Comparison of ENCODE assay signal across 17 cellular contexts in the genomic region with DNA sequence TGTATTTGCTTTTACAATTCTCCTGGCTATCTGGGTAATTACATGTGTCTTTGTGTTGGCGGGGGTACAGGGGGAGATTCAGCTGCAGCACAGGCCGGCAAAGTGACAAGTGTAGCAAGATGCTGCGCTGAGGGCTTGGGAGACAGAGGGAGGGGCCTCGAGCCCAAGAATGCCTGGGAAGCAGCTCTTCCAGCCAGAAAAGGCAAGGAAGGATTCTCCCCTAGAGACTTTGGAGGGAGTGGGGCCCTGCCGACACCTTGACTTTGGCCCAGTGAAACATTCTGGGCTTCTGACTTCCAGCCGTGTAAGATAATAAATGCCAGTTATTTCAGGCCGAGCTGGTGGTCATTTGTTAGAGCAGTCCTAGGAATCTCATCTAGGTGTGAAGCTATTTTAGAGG. TPM values are rescaled to one million over a fixed set of nuclear protein-coding genes. Genes with fewer than 3 reads are reported as not detected.
DNase-seq lines count a peak whose midpoint lies in the region; ATAC-seq and TF ChIP-seq lines count a peak whose summit lies in the region.
"Had no signal": no experiment of that assay in that cellular context is flagged by ENCODE, and none has a peak within 500 bp of the region (broad histone marks: within the 10 kb centered on the region; RNA-seq: fewer than 3 reads in every experiment).

No MANE protein-coding gene starts in this region.

- peak overlapping the region; percentile 12 for H3K4me3 Mint-ChIP-seq in neural crest cell
- H3K4me3 Mint-ChIP-seq in activated CD4-positive, alpha-beta memory T cell treated with anti-CD3 and anti-CD28 coated beads, Interleukin-2, amount 10 ng/mL, durations not matched to agents 7 days and 5 days, result no peak overlapping the region

- H3K27ac ChIP-seq in cardiac muscle cell, result peak overlapping the region; percentile 98
- peak overlapping the region in 3 of 4 donors; percentile 31 to 54 (median 36) for H3K27ac ChIP-seq in gastroesophageal sphincter
- H3K27ac ChIP-seq: BLaER1 treated with 17β-estradiol and CSF1 and Interleukin-3, amounts not matched to agents 10 nM and 100 nM had no signal

- WGBS in gastroesophageal sphincter (ENCODE audit: low coverage in 1 of 2), 2 donors, result 25 to 69% methylated on average over 4 to 5 of the region's 7 CpGs

- TF ChIP-seq POLR2A in gastroesophageal sphincter (IDR thresholded peaks at IDR 0.05), result no peak

- H3K27me3 ChIP-seq in cardiac muscle cell, result no peaks in the 10 kb centered on the region
- no peaks in the 10 kb centered on the region for H3K27me3 ChIP-seq in gastroesophageal sphincter
- H3K27me3 ChIP-seq: BLaER1 treated with 17β-estradiol and CSF1 and Interleukin-3, amounts not matched to agents 10 nM and 100 nM had no signal

- POLR2A ChIA-PET in activated CD4-positive, alpha-beta memory T cell treated with anti-CD3 and anti-CD28 coated beads, Interleukin-2, amount 10 ng/mL, durations not matched to agents 7 days and 5 days (lab: Charles Lee), result interaction anchor here (1.0 kb wide), 1 partner anchor 8 kb away, joined by 4 read pairs; no protein-coding TSS in a partner anchor

- no peaks in the 10 kb centered on the region for H3K9me3 Mint-ChIP-seq in neural crest cell
- H3K9me3 Mint-ChIP-seq in activated CD4-positive, alpha-beta memory T cell treated with anti-CD3 and anti-CD28 coated beads, Interleukin-2, amount 10 ng/mL, durations not matched to agents 7 days and 5 days, result peaks cover 3% of the 10 kb centered on the region

- no peak for DNase-seq in cardiac muscle cell (ENCODE audit: low read depth in 1 of 2, low spot score in 1 of 2)
- DNase-seq in Right ventricle myocardium superior, result no peak
- no peak for DNase-seq in neural crest cell (ENCODE audit: low read depth, low spot score)
- no peak for DNase-seq in NCI-H1930 (lab: John Stamatoyannopoulos, UW)
- no peak for DNase-seq in central memory CD4-positive, alpha-beta T cell
- DNase-seq in activated CD4-positive, alpha-beta memory T cell treated with anti-CD3 and anti-CD28 coated beads, Interleukin-2, amount 10 ng/mL, durations not matched to agents 7 days and 5 days, result no peak
- DNase-seq: 8988T, DMS153, KBM-7, NCI-H1092, NCI-H2107, NCI-H446 had no signal

- H3K36me3 ChIP-seq in cardiac muscle cell (no peaks in the 10 kb centered on the region), gastroesophageal sphincter (no peaks in the 10 kb centered on the region)
- H3K36me3 ChIP-seq: BLaER1 treated with 17β-estradiol and CSF1 and Interleukin-3, amounts not matched to agents 10 nM and 100 nM had no signal

- H3K4me1 Mint-ChIP-seq in neural crest cell, result peaks cover 27% of the 10 kb centered on the region
- peaks cover 47% of the 10 kb centered on the region for H3K4me1 Mint-ChIP-seq in activated CD4-positive, alpha-beta memory T cell treated with anti-CD3 and anti-CD28 coated beads, Interleukin-2, amount 10 ng/mL, durations not matched to agents 7 days and 5 days

- TF ChIP-seq CTCF in cardiac muscle cell (IDR thresholded peaks at IDR 0.05; ENCODE audit: low read depth, low read length) (no peak), gastroesophageal sphincter (IDR thresholded peaks at IDR 0.05) (no peak), neural crest cell (conservative IDR thresholded peaks at IDR 0.05) (no peak)

- intact Hi-C loops in Right ventricle myocardium superior (cut with DNase I), result no loop called here

- peaks cover 34% of the 10 kb centered on the region for H3K4me1 ChIP-seq in cardiac muscle cell (ENCODE audit: low read depth)
- H3K4me1 ChIP-seq in gastroesophageal sphincter, result peaks cover 0 to 14% (median 0%) of the 10 kb centered on the region in 3 donors

- no peak overlapping the region for H3K4me3 ChIP-seq in cardiac muscle cell
- H3K4me3 ChIP-seq in gastroesophageal sphincter, result no peak overlapping the region
- H3K4me3 ChIP-seq: BLaER1 treated with 17β-estradiol and CSF1 and Interleukin-3, amounts not matched to agents 10 nM and 100 nM had no signal

- ATAC-seq in Right ventricle myocardium superior (ENCODE audit: poor library complexity) (no peak), gastroesophageal sphincter (no peak), HG03354 (IDR thresholded peaks at IDR 0.05; ENCODE audit: poor library complexity, severe bottlenecking, unreplicated experiment) (no peak)
- ATAC-seq: Right ventricle myocardium inferior had no signal

- H3K27ac Mint-ChIP-seq in neural crest cell (ENCODE audit: unreplicated experiment), result no peak overlapping the region
- no peak overlapping the region for H3K27ac Mint-ChIP-seq in activated CD4-positive, alpha-beta memory T cell treated with anti-CD3 and anti-CD28 coated beads, Interleukin-2, amount 10 ng/mL, durations not matched to agents 7 days and 5 days

- TF ChIP-seq EP300 in gastroesophageal sphincter (IDR thresholded peaks at IDR 0.05), result no peak

- no peaks in the 10 kb centered on the region for H3K36me3 Mint-ChIP-seq in neural crest cell (ENCODE audit: low read depth)
- peaks cover 3% of the 10 kb centered on the region for H3K36me3 Mint-ChIP-seq in activated CD4-positive, alpha-beta memory T cell treated with anti-CD3 and anti-CD28 coated beads, Interleukin-2, amount 10 ng/mL, durations not matched to agents 7 days and 5 days (ENCODE audit: low read depth)

- no peaks in the 10 kb centered on the region for H3K27me3 Mint-ChIP-seq in neural crest cell (ENCODE audit: low read depth)
- H3K27me3 Mint-ChIP-seq in activated CD4-positive, alpha-beta memory T cell treated with anti-CD3 and anti-CD28 coated beads, Interleukin-2, amount 10 ng/mL, durations not matched to agents 7 days and 5 days, result no peaks in the 10 kb centered on the region

- no peaks in the 10 kb centered on the region for H3K9me3 ChIP-seq in cardiac muscle cell (ENCODE audit: low read depth)
- no peaks in the 10 kb centered on the region for H3K9me3 ChIP-seq in gastroesophageal sphincter
- H3K9me3 ChIP-seq: BLaER1 treated with 17β-estradiol and CSF1 and Interleukin-3, amounts not matched to agents 10 nM and 100 nM had no signal

- CTCF ChIA-PET in activated CD4-positive, alpha-beta memory T cell treated with anti-CD3 and anti-CD28 coated beads, Interleukin-2, amount 10 ng/mL, durations not matched to agents 7 days and 5 days (lab: Charles Lee), result no interaction called here

RNA-seq across cellular contexts. Expression of a gene that starts 7.2 kb away (rescaled TPM):
- total RNA-seq in cardiac muscle cell, result 222 and 270 TPM in 2 replicates
- polyA plus RNA-seq in cardiac muscle cell, result 185 and 224 TPM in 2 replicates
- 116 TPM for total RNA-seq in Right ventricle myocardium superior
- 100 to 1,000 TPM in 2 of 4 donors, 10 to 100 TPM in 2; 72.7 to 132 (median 102) TPM for total RNA-seq in gastroesophageal sphincter
- 212 and 224 TPM in 2 replicates for total RNA-seq in neural crest cell
- total RNA-seq in activated CD4-positive, alpha-beta memory T cell treated with anti-CD3 and anti-CD28 coated beads, Interleukin-2, amount 10 ng/mL, durations not matched to agents 7 days and 5 days, result 10 to 100 TPM; 42.9 to 45.9 TPM

RNA-seq across cellular contexts. Expression of a gene that starts 17.7 kb away (rescaled TPM):
- total RNA-seq in cardiac muscle cell (31.7 and 34.3 TPM in 2 replicates), Right ventricle myocardium superior (3.6 TPM), gastroesophageal sphincter (10 to 100 TPM in 2 of 4 donors, 1 to 10 TPM in 2; 5.3 to 12.5 (median 10.5) TPM), neural crest cell (13.3 and 16.5 TPM in 2 replicates)
- polyA plus RNA-seq in cardiac muscle cell, result 29.7 and 40.1 TPM in 2 replicates
- total RNA-seq in activated CD4-positive, alpha-beta memory T cell treated with anti-CD3 and anti-CD28 coated beads, Interleukin-2, amount 10 ng/mL, durations not matched to agents 7 days and 5 days, result 1 to 10 TPM; 6.4 to 7.1 TPM

RNA-seq across cellular contexts. Expression of a gene that starts 20.0 kb away (rescaled TPM):
- total RNA-seq in cardiac muscle cell, result 4.2 and 5.5 TPM in 2 replicates
- 5.7 and 8.3 TPM in 2 replicates for polyA plus RNA-seq in cardiac muscle cell
- 24.0 TPM for total RNA-seq in Right ventricle myocardium superior
- total RNA-seq in gastroesophageal sphincter, result 100 to 1,000 TPM; 152 to 341 (median 157) TPM
- total RNA-seq in neural crest cell, result 24.4 and 26.3 TPM in 2 replicates
- not detected for total RNA-seq in activated CD4-positive, alpha-beta memory T cell treated with anti-CD3 and anti-CD28 coated beads, Interleukin-2, amount 10 ng/mL, durations not matched to agents 7 days and 5 days

RNA-seq across cellular contexts. Expression of a gene that starts 38.1 kb away (rescaled TPM):
- 1.5 and 4.8 TPM in 2 replicates for total RNA-seq in cardiac muscle cell
- 2.2 and 2.4 TPM in 2 replicates for polyA plus RNA-seq in cardiac muscle cell
- 2.9 TPM for total RNA-seq in Right ventricle myocardium superior
- 1 to 10 TPM; 6.4 to 10.0 (median 8.1) TPM for total RNA-seq in gastroesophageal sphincter
- 0.49 and 0.61 TPM in 2 replicates for total RNA-seq in neural crest cell
- total RNA-seq in activated CD4-positive, alpha-beta memory T cell treated with anti-CD3 and anti-CD28 coated beads, Interleukin-2, amount 10 ng/mL, durations not matched to agents 7 days and 5 days, result 1 to 10 TPM; 4.9 to 7.0 TPM
- total RNA-seq: M059J had no signal

RNA-seq across cellular contexts. Expression of a gene that starts 38.2 kb away (rescaled TPM):
- total RNA-seq in cardiac muscle cell (34.0 and 34.5 TPM in 2 replicates), Right ventricle myocardium superior (3.7 TPM), gastroesophageal sphincter (10 to 100 TPM in 2 of 4 donors, 1 to 10 TPM in 2; 7.1 to 25.1 (median 14.0) TPM), neural crest cell (23.2 and 26.3 TPM in 2 replicates)
- 30.0 and 31.4 TPM in 2 replicates for polyA plus RNA-seq in cardiac muscle cell
- total RNA-seq in activated CD4-positive, alpha-beta memory T cell treated with anti-CD3 and anti-CD28 coated beads, Interleukin-2, amount 10 ng/mL, durations not matched to agents 7 days and 5 days, result 10 to 100 TPM; 23.1 to 26.8 TPM
- total RNA-seq: M059J had no signal
